8 cellular contexts compared by ENCODE assay signal in the genomic region with DNA sequence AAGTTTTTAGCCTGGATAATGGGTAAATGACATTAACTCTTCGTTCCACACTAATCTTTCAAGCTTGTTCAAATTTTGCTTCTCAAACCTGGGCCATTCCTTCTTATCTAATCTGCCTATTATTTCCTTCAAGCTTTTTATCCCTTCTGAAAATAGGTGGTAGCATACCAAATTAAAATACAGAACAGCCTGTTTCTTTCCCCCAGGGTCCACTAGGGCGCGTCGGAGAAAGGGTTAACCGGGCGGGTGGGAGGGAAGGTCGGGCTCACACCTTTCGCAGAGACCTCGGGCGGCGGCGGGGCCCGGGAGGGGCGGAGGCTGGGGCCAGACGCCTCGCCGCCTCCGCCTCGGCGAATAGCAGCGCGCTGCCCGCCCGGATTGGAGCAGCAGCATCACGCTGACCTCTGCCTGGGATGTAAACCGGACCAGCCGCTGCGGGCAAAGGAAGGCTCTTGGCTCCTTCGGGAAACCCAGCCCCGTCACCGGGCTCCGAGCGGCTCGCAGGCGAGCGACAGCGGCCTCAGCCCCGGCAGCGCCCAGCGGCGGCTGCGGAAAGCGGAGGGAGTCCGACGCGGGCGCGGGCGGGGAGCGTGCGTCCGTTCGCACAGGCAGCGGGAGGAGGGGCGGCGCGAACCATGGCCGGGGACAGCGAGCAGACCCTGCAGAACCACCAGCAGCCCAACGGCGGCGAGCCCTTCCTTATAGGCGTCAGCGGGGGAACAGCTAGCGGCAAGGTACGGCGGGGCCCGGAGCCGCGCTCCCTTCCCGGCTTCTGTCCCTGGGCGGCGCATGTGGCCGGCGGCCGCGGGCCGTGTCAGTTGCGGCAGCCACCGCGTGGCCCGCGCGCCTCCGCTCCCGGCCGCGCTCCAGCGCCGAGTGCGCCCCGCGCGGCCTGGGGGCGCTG. TPM values are rescaled to one million over a fixed set of nuclear protein-coding genes. Genes with fewer than 3 reads are reported as not detected.
DNase-seq lines count a peak whose midpoint lies in the region; ATAC-seq, FAIRE-seq and TF ChIP-seq lines count a peak whose summit lies in the region.

A gene (plus strand): TSS at position 416 of the 904 bp plus-strand sequence. CDS start 220 bp downstream, at position 636.

- TF ChIP-seq CTCF in DOHH2 (IDR thresholded peaks at IDR 0.05; ENCODE audit: low read depth, low read length, poor library complexity, severe bottlenecking) (peak; percentile 39), fibroblast of the aortic adventitia (IDR thresholded peaks at IDR 0.05; ENCODE audit: insufficient read depth, low read length) (no peak), neural crest cell (conservative IDR thresholded peaks at IDR 0.05) (peak; percentile 24)

- H3K4me1 Mint-ChIP-seq in neural crest cell: peaks cover 39% of the 10 kb centered on the region

- no peak for FAIRE-seq in RCC 7860 (lab: Jason Lieb, UNC)

- H3K9me3 Mint-ChIP-seq in neural crest cell: no peaks in the 10 kb centered on the region

- H3K27ac Mint-ChIP-seq in neural crest cell (ENCODE audit: unreplicated experiment): peak within 1 kb of the TSS; percentile 99

- H4K20me1 ChIP-seq in DOHH2 (ENCODE audit: control insufficient read depth, insufficient read depth, low read depth, low read length): no peaks in the 10 kb centered on the region

- peak; percentile 74 for ATAC-seq in GM21528 (IDR thresholded peaks at IDR 0.05; ENCODE audit: low FRiP score, unreplicated experiment)

- peaks cover 51% of the 10 kb centered on the region for H3K79me2 ChIP-seq in DOHH2 (ENCODE audit: control insufficient read depth, low read length)

- H3K27ac ChIP-seq in DOHH2 (ENCODE audit: low read depth, low read length): peak within 1 kb of the TSS; percentile 68

- H3K27me3 ChIP-seq in DOHH2 (ENCODE audit: control insufficient read depth, low read length): no peaks in the 10 kb centered on the region

- peak within 1 kb of the TSS; percentile 100 for H3K4me3 Mint-ChIP-seq in neural crest cell

- peaks cover 2% of the 10 kb centered on the region for H3K27me3 Mint-ChIP-seq in neural crest cell (ENCODE audit: low read depth)

- peak within 1 kb of the TSS; percentile 78 for H3K4me2 ChIP-seq in DOHH2 (ENCODE audit: low read length)

- H3K4me3 ChIP-seq in DOHH2 (ENCODE audit: low read length) (peak within 1 kb of the TSS; percentile 81), fibroblast of the aortic adventitia (ENCODE audit: low read depth, low read length) (peak within 1 kb of the TSS; percentile 87)

- H3K4me1 ChIP-seq in DOHH2 (ENCODE audit: control insufficient read depth, low read length): peaks cover 17% of the 10 kb centered on the region

- H3K9me3 ChIP-seq in DOHH2 (ENCODE audit: control insufficient read depth, insufficient read depth, low read length): no peaks in the 10 kb centered on the region

- H3K36me3 Mint-ChIP-seq in neural crest cell (ENCODE audit: low read depth): peaks cover 5% of the 10 kb centered on the region

- no peaks in the 10 kb centered on the region for H3K36me3 ChIP-seq in DOHH2 (ENCODE audit: control insufficient read depth, low read length)

- no peaks in the 10 kb centered on the region for H3K9me2 ChIP-seq in DOHH2 (replicated peaks; ENCODE audit: control insufficient read depth, low read length)

- DNase-seq in HuH-7.5 (ENCODE audit: low spot score) (peak; percentile 86), RCC 7860 (ENCODE audit: low spot score) (peak; percentile 66), fibroblast of the aortic adventitia (ENCODE audit: low read depth) (peak; percentile 65), neural crest cell (ENCODE audit: low read depth, low spot score) (peak; percentile 68), stromal cell of bone marrow (ENCODE audit: low read depth) (peak; percentile 54)
- peak; percentile 50 for DNase-seq in activated T-helper 9 cell treated with anti-CD3 and anti-CD28 coated beads, Interleukin-2, amount 50 U/mL, for 16 hours (ENCODE audit: low read depth)

- H3F3A ChIP-seq in DOHH2 (ENCODE audit: control insufficient read depth, insufficient read depth): peaks cover 6% of the 10 kb centered on the region; the same call in 1 of the 2 replicates

RNA-seq across cellular contexts. Expression of the gene that starts here (rescaled TPM):
- total RNA-seq in fibroblast of the aortic adventitia (ENCODE audit: low replicate concordance) (24.0 and 61.7 TPM in 2 replicates), neural crest cell (64.6 and 66.7 TPM in 2 replicates)

Comparison
In these comparisons a context has a peak if more than half of its experiments do, and no peak if none do; other contexts are left out.
1. Peak in every context shown above with its lines: DNase-seq, ATAC-seq, H3K4me3 ChIP-seq and H3K27ac ChIP-seq.